Comparison of ENCODE assay signal across 10 cellular contexts in genomic region chr1:10733967-10734366, GRCh38.
A peak's percentile ranks its signal among the peaks of the same experiment; 100 is the strongest.
DNase-seq lines count a peak whose midpoint lies in the region; ATAC-seq and TF ChIP-seq lines count a peak whose summit lies in the region.
"Had no signal": no experiment of that assay in that cellular context is flagged by ENCODE, and none has a peak within 500 bp of the region (broad histone marks: within the 10 kb centered on the region; RNA-seq: fewer than 3 reads in every experiment).

No MANE protein-coding gene starts in this region.

- no peaks in the 10 kb centered on the region for H3K4me1 Mint-ChIP-seq in T-helper 2 cell treated with Interferon-gamma antibody and Interleukin-4, amounts not matched to agents 5 μg/mL and 100 μg/mL, for 36 hours (ENCODE audit: low read depth)
- peaks cover 6% of the 10 kb centered on the region for H3K4me1 Mint-ChIP-seq in activated T-helper 1 cell treated with anti-CD3 and anti-CD28 coated beads, Interleukin-12 subunit alpha, Interleukin-12 subunit beta, Interleukin-2, Interleukin-4 antibody, amounts not matched to agents 30 ng/mL and 10 ng/mL and 1 ng/mL, durations not matched to agents 14 hours and 24 hours and 36 hours (ENCODE audit: low read depth)
- no peaks in the 10 kb centered on the region for H3K4me1 Mint-ChIP-seq in CD8-positive, alpha-beta T cell (ENCODE audit: low read depth)

- intact Hi-C loops in gastrocnemius medialis (cut with DNase I; ENCODE audit: low total_unique reads), result no loop called here
- intact Hi-C loops in activated T-helper 1 cell treated with anti-CD3 and anti-CD28 coated beads, Interleukin-12 subunit alpha, Interleukin-12 subunit beta, Interleukin-2, Interleukin-4 antibody, amounts not matched to agents 30 ng/mL and 10 ng/mL and 1 ng/mL, durations not matched to agents 14 hours and 24 hours and 36 hours (cut with micrococcal nuclease), result no loop called here
- intact Hi-C loops in CD8-positive, alpha-beta T cell (cut with DNase I, micrococcal nuclease), result no loop called here

- TF ChIP-seq CTCF in GM13977 (IDR thresholded peaks at IDR 0.05; ENCODE audit: extremely low read depth, insufficient read depth, missing control alignments), result no peak
- TF ChIP-seq CTCF in gastrocnemius medialis (IDR thresholded peaks at IDR 0.05 in 4 of 5, conservative IDR thresholded peaks at IDR 0.05 in 1 of 5), result no peak
- no peak for TF ChIP-seq CTCF in CD8-positive, alpha-beta T cell (IDR thresholded peaks at IDR 0.05)

- POLR2A ChIA-PET in CD8-positive, alpha-beta T cell (lab: Charles Lee), result no interaction called here

- ATAC-seq in gastrocnemius medialis (no peak), GM18867 (IDR thresholded peaks at IDR 0.05; ENCODE audit: unreplicated experiment) (no peak)
- no peak for ATAC-seq in CD8-positive, alpha-beta T cell

- H3K4me1 ChIP-seq in gastrocnemius medialis, result peaks cover 44 to 62% of the 10 kb centered on the region in 2 donors
- no peaks in the 10 kb centered on the region for H3K4me1 ChIP-seq in CD8-positive, alpha-beta T cell (ENCODE audit: insufficient read depth, low read length)

- CTCF ChIA-PET in CD8-positive, alpha-beta T cell (lab: Charles Lee), result no interaction called here

- DNase-seq in DMS79 (lab: John Stamatoyannopoulos, UW), result peak; percentile 92
- DNase-seq in GM13977 (ENCODE audit: low spot score), result peak; percentile 87
- DNase-seq in T-helper 2 cell treated with Interferon-gamma antibody and Interleukin-4, amounts not matched to agents 5 μg/mL and 100 μg/mL, for 36 hours (ENCODE audit: low spot score), result peak; percentile 64
- DNase-seq in gastrocnemius medialis, result no peak
- no peak for DNase-seq in GF-D8 (lab: John Stamatoyannopoulos, UW)
- no peak for DNase-seq in activated T-helper 1 cell treated with anti-CD3 and anti-CD28 coated beads, Interleukin-12 subunit alpha, Interleukin-12 subunit beta, Interleukin-2, Interleukin-4 antibody, amounts not matched to agents 30 ng/mL and 10 ng/mL and 1 ng/mL, durations not matched to agents 14 hours and 24 hours and 36 hours (ENCODE audit: low spot score)
- no peak for DNase-seq in CD8-positive, alpha-beta T cell
- DNase-seq: Calu3, SHP77 had no signal

- H3K9me3 ChIP-seq in gastrocnemius medialis, result no peaks in the 10 kb centered on the region
- no peaks in the 10 kb centered on the region for H3K9me3 ChIP-seq in CD8-positive, alpha-beta T cell (ENCODE audit: low read length)

- H3K4me3 ChIP-seq in gastrocnemius medialis, result no peak overlapping the region
- no peak overlapping the region for H3K4me3 ChIP-seq in CD8-positive, alpha-beta T cell (ENCODE audit: low read depth, low read length)

- in situ Hi-C loops in GM13977 (cut with MboI; ENCODE audit: low pct_unique_long_range_greater_than_20kb, low sequenced_read_pairs, unreplicated experiment), result no loop called here
- in situ Hi-C loops in gastrocnemius medialis (cut with MboI; ENCODE audit: low sequenced_read_pairs in 4 of 4), result no loop called here

- H3K4me3 Mint-ChIP-seq in T-helper 2 cell treated with Interferon-gamma antibody and Interleukin-4, amounts not matched to agents 5 μg/mL and 100 μg/mL, for 36 hours, result no peak overlapping the region
- H3K4me3 Mint-ChIP-seq in activated T-helper 1 cell treated with anti-CD3 and anti-CD28 coated beads, Interleukin-12 subunit alpha, Interleukin-12 subunit beta, Interleukin-2, Interleukin-4 antibody, amounts not matched to agents 30 ng/mL and 10 ng/mL and 1 ng/mL, durations not matched to agents 14 hours and 24 hours and 36 hours, result no peak overlapping the region
- H3K4me3 Mint-ChIP-seq in CD8-positive, alpha-beta T cell, result no peak overlapping the region

- H3K36me3 ChIP-seq in gastrocnemius medialis, result no peaks in the 10 kb centered on the region
- H3K36me3 ChIP-seq in CD8-positive, alpha-beta T cell (ENCODE audit: insufficient read depth, low read length), result no peaks in the 10 kb centered on the region

- no peaks in the 10 kb centered on the region for H3K27me3 ChIP-seq in gastrocnemius medialis
- H3K27me3 ChIP-seq in CD8-positive, alpha-beta T cell (ENCODE audit: insufficient read depth, low read length), result no peaks in the 10 kb centered on the region

- peak overlapping the region; percentile 33 to 86 (median 82) for H3K27ac ChIP-seq in gastrocnemius medialis
- no peak overlapping the region for H3K27ac ChIP-seq in CD8-positive, alpha-beta T cell (ENCODE audit: low read depth, low read length)

- H3K9me3 Mint-ChIP-seq in T-helper 2 cell treated with Interferon-gamma antibody and Interleukin-4, amounts not matched to agents 5 μg/mL and 100 μg/mL, for 36 hours, result no peaks in the 10 kb centered on the region
- H3K9me3 Mint-ChIP-seq in activated T-helper 1 cell treated with anti-CD3 and anti-CD28 coated beads, Interleukin-12 subunit alpha, Interleukin-12 subunit beta, Interleukin-2, Interleukin-4 antibody, amounts not matched to agents 30 ng/mL and 10 ng/mL and 1 ng/mL, durations not matched to agents 14 hours and 24 hours and 36 hours, result no peaks in the 10 kb centered on the region
- no peaks in the 10 kb centered on the region for H3K9me3 Mint-ChIP-seq in CD8-positive, alpha-beta T cell

- no peaks in the 10 kb centered on the region for H3K36me3 Mint-ChIP-seq in T-helper 2 cell treated with Interferon-gamma antibody and Interleukin-4, amounts not matched to agents 5 μg/mL and 100 μg/mL, for 36 hours (ENCODE audit: low read depth)
- H3K36me3 Mint-ChIP-seq in activated T-helper 1 cell treated with anti-CD3 and anti-CD28 coated beads, Interleukin-12 subunit alpha, Interleukin-12 subunit beta, Interleukin-2, Interleukin-4 antibody, amounts not matched to agents 30 ng/mL and 10 ng/mL and 1 ng/mL, durations not matched to agents 14 hours and 24 hours and 36 hours (ENCODE audit: low read depth), result no peaks in the 10 kb centered on the region
- H3K36me3 Mint-ChIP-seq in CD8-positive, alpha-beta T cell, result no peaks in the 10 kb centered on the region

- TF ChIP-seq POLR2A in gastrocnemius medialis (IDR thresholded peaks at IDR 0.05), result no peak

- peaks cover 3% of the 10 kb centered on the region for H3K27me3 Mint-ChIP-seq in T-helper 2 cell treated with Interferon-gamma antibody and Interleukin-4, amounts not matched to agents 5 μg/mL and 100 μg/mL, for 36 hours (ENCODE audit: low read depth)
- peaks cover 13% of the 10 kb centered on the region for H3K27me3 Mint-ChIP-seq in activated T-helper 1 cell treated with anti-CD3 and anti-CD28 coated beads, Interleukin-12 subunit alpha, Interleukin-12 subunit beta, Interleukin-2, Interleukin-4 antibody, amounts not matched to agents 30 ng/mL and 10 ng/mL and 1 ng/mL, durations not matched to agents 14 hours and 24 hours and 36 hours (ENCODE audit: insufficient read depth)
- no peaks in the 10 kb centered on the region for H3K27me3 Mint-ChIP-seq in CD8-positive, alpha-beta T cell (ENCODE audit: low read depth)

- H3K27ac Mint-ChIP-seq in T-helper 2 cell treated with Interferon-gamma antibody and Interleukin-4, amounts not matched to agents 5 μg/mL and 100 μg/mL, for 36 hours, result no peak overlapping the region
- no peak overlapping the region for H3K27ac Mint-ChIP-seq in activated T-helper 1 cell treated with anti-CD3 and anti-CD28 coated beads, Interleukin-12 subunit alpha, Interleukin-12 subunit beta, Interleukin-2, Interleukin-4 antibody, amounts not matched to agents 30 ng/mL and 10 ng/mL and 1 ng/mL, durations not matched to agents 14 hours and 24 hours and 36 hours
- H3K27ac Mint-ChIP-seq in CD8-positive, alpha-beta T cell, result no peak overlapping the region

Comparison
In these comparisons a context has a peak if more than half of its experiments do, and no peak if none do; other contexts are left out.
1. DNase-seq: peak in DMS79 (single experiment), GM13977 (single experiment) and T-helper 2 cell treated with Interferon-gamma antibody and Interleukin-4, amounts not matched to agents 5 μg/mL and 100 μg/mL, for 36 hours (single experiment); none in gastrocnemius medialis (0 of 2), GF-D8 (single experiment), activated T-helper 1 cell treated with anti-CD3 and anti-CD28 coated beads, Interleukin-12 subunit alpha, Interleukin-12 subunit beta, Interleukin-2, Interleukin-4 antibody, amounts not matched to agents 30 ng/mL and 10 ng/mL and 1 ng/mL, durations not matched to agents 14 hours and 24 hours and 36 hours (single experiment) and CD8-positive, alpha-beta T cell (0 of 7).